Comparison of ENCODE assay signal across 1 cellular context in the genomic region with DNA sequence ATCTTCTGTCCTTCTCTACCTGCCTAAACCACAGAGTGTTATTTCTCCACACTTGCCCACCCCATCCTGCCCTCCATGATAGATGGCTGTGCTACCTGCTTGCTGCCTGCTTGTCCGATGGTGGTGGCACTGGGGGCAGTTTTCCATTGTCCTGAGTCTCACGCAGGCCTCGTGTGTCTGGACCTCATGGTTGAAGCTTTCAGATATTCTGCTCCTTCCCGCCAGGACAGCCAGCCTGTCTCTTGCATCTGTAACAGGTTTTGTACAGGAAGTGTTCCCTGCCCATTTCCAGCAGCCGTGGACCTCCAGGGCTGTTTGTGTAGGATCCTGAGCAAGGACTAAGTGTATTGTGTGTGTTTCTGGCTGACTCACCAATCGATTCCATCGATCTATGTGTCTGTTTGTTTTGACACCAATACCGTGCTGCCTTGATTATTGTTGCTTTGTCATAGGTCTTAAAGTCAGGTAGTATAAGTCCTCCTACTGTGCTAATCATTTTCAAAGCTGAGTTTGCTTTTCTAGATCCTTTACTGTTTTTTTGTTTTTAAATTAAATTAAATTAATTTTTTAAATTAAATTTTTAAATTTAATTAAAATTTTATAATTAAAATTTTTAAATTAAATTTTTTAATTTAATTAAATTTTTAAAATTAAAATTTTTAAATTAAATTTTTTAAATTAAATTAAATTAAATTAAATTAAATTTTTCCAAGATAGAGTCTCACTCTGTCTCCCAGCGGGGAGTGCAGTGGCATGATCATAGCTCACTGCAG.
A peak's percentile ranks its signal among the peaks of the same experiment; 100 is the strongest.
TF ChIP-seq lines count a peak whose summit lies in the region.

No MANE protein-coding gene starts in this region.

TF ChIP-seq in HepG2, 621 proteins besides CTCF, POLR2A, EP300 and RAD21 (continued from another document and continues in another):
- TF ChIP-seq, protein P1, sequence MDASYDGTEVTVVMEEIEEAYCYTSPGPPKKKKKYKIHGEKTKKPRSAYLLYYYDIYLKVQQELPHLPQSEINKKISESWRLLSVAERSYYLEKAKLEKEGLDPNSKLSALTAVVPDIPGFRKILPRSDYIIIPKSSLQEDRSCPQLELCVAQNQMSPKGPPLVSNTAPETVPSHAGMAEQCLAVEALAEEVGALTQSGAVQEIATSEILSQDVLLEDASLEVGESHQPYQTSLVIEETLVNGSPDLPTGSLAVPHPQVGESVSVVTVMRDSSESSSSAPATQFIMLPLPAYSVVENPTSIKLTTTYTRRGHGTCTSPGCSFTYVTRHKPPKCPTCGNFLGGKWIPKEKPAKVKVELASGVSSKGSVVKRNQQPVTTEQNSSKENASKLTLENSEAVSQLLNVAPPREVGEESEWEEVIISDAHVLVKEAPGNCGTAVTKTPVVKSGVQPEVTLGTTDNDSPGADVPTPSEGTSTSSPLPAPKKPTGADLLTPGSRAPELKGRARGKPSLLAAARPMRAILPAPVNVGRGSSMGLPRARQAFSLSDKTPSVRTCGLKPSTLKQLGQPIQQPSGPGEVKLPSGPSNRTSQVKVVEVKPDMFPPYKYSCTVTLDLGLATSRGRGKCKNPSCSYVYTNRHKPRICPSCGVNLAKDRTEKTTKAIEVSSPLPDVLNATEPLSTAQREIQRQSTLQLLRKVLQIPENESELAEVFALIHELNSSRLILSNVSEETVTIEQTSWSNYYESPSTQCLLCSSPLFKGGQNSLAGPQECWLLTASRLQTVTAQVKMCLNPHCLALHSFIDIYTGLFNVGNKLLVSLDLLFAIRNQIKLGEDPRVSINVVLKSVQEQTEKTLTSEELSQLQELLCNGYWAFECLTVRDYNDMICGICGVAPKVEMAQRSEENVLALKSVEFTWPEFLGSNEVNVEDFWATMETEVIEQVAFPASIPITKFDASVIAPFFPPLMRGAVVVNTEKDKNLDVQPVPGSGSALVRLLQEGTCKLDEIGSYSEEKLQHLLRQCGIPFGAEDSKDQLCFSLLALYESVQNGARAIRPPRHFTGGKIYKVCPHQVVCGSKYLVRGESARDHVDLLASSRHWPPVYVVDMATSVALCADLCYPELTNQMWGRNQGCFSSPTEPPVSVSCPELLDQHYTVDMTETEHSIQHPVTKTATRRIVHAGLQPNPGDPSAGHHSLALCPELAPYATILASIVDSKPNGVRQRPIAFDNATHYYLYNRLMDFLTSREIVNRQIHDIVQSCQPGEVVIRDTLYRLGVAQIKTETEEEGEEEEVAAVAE (CRISPR knock-in tag; IDR thresholded peaks at IDR 0.05; ENCODE audit: borderline replicate concordance), result peak; percentile 58; the same call in 1 of the 2 replicates
- no peak for TF ChIP-seq ZSCAN12 (CRISPR knock-in tag; IDR thresholded peaks at IDR 0.05)
- peak; percentile 81 for TF ChIP-seq NR2F6 (IDR thresholded peaks at IDR 0.05)
- TF ChIP-seq NR2F6 (CRISPR knock-in tag; IDR thresholded peaks at IDR 0.05), result peak; percentile 55; the same call in 1 of the 2 replicates
- 0 out of 2 replicates have a peak, but pooled peaks have one; percentile 31 for TF ChIP-seq ZNF235 (CRISPR knock-in tag; IDR thresholded peaks at IDR 0.05; ENCODE audit: borderline replicate concordance)
- TF ChIP-seq ZNF335 (CRISPR knock-in tag; IDR thresholded peaks at IDR 0.05), result 0 out of 2 replicates have a peak, but pooled peaks have one; percentile 17
- peak; percentile 40; the same call in 1 of the 2 replicates for TF ChIP-seq SRY (CRISPR knock-in tag; IDR thresholded peaks at IDR 0.05)
- peak; percentile 53; the same call in 1 of the 2 replicates for TF ChIP-seq ZNF607 (CRISPR knock-in tag; IDR thresholded peaks at IDR 0.05; ENCODE audit: borderline replicate concordance)
- TF ChIP-seq ZNF780A (CRISPR knock-in tag; IDR thresholded peaks at IDR 0.05), result 0 out of 2 replicates have a peak, but pooled peaks have one; percentile 63
- TF ChIP-seq BCL6 (CRISPR knock-in tag; IDR thresholded peaks at IDR 0.05), result peak; percentile 84
- TF ChIP-seq ZNF468 (CRISPR knock-in tag; IDR thresholded peaks at IDR 0.05), result no peak
- TF ChIP-seq, protein P2, sequence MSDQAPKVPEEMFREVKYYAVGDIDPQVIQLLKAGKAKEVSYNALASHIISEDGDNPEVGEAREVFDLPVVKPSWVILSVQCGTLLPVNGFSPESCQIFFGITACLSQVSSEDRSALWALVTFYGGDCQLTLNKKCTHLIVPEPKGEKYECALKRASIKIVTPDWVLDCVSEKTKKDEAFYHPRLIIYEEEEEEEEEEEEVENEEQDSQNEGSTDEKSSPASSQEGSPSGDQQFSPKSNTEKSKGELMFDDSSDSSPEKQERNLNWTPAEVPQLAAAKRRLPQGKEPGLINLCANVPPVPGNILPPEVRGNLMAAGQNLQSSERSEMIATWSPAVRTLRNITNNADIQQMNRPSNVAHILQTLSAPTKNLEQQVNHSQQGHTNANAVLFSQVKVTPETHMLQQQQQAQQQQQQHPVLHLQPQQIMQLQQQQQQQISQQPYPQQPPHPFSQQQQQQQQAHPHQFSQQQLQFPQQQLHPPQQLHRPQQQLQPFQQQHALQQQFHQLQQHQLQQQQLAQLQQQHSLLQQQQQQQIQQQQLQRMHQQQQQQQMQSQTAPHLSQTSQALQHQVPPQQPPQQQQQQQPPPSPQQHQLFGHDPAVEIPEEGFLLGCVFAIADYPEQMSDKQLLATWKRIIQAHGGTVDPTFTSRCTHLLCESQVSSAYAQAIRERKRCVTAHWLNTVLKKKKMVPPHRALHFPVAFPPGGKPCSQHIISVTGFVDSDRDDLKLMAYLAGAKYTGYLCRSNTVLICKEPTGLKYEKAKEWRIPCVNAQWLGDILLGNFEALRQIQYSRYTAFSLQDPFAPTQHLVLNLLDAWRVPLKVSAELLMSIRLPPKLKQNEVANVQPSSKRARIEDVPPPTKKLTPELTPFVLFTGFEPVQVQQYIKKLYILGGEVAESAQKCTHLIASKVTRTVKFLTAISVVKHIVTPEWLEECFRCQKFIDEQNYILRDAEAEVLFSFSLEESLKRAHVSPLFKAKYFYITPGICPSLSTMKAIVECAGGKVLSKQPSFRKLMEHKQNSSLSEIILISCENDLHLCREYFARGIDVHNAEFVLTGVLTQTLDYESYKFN (CRISPR knock-in tag; conservative IDR thresholded peaks at IDR 0.05), result peak; percentile 86
- TF ChIP-seq KLF11 (CRISPR knock-in tag; IDR thresholded peaks at IDR 0.05), result no peak
- TF ChIP-seq, protein P3, sequence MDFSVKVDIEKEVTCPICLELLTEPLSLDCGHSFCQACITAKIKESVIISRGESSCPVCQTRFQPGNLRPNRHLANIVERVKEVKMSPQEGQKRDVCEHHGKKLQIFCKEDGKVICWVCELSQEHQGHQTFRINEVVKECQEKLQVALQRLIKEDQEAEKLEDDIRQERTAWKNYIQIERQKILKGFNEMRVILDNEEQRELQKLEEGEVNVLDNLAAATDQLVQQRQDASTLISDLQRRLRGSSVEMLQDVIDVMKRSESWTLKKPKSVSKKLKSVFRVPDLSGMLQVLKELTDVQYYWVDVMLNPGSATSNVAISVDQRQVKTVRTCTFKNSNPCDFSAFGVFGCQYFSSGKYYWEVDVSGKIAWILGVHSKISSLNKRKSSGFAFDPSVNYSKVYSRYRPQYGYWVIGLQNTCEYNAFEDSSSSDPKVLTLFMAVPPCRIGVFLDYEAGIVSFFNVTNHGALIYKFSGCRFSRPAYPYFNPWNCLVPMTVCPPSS (IDR thresholded peaks at IDR 0.05), result no peak
- TF ChIP-seq PITX1 (CRISPR knock-in tag; IDR thresholded peaks at IDR 0.05), result peak; percentile 92; the same call in 1 of the 2 replicates
- TF ChIP-seq GTF2F1 (IDR thresholded peaks at IDR 0.05; ENCODE audit: low read length), result no peak
- no peak for TF ChIP-seq ZNF558 (CRISPR knock-in tag; IDR thresholded peaks at IDR 0.05; ENCODE audit: borderline replicate concordance)
- no peak for TF ChIP-seq PHF5A (CRISPR knock-in tag; IDR thresholded peaks at IDR 0.05; ENCODE audit: low read depth, unreplicated experiment)
- TF ChIP-seq, protein P4, sequence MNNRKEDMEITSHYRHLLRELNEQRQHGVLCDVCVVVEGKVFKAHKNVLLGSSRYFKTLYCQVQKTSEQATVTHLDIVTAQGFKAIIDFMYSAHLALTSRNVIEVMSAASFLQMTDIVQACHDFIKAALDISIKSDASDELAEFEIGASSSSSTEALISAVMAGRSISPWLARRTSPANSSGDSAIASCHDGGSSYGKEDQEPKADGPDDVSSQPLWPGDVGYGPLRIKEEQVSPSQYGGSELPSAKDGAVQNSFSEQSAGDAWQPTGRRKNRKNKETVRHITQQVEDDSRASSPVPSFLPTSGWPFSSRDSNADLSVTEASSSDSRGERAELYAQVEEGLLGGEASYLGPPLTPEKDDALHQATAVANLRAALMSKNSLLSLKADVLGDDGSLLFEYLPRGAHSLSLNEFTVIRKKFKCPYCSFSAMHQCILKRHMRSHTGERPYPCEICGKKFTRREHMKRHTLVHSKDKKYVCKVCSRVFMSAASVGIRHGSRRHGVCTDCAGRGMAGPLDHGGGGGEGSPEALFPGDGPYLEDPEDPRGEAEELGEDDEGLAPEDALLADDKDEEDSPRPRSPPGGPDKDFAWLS (CRISPR knock-in tag; IDR thresholded peaks at IDR 0.05; ENCODE audit: borderline replicate concordance), result no peak
- TF ChIP-seq SMARCE1 (IDR thresholded peaks at IDR 0.05; ENCODE audit: borderline replicate concordance), result peak; percentile 81; the same call in 1 of the 2 replicates
- TF ChIP-seq, protein P5, sequence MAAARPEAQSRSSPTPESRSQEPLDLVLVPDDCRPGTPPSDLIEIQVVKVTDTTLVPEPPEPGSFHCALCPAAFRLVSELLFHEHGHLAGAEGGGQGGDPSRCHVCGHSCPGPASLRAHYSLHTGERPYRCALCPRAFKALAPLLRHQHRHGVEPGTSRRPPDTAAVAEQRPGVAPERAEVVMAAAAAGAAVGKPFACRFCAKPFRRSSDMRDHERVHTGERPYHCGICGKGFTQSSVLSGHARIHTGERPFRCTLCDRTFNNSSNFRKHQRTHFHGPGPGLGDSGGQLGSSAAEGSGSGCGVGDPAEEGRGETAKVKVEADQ (CRISPR knock-in tag; IDR thresholded peaks at IDR 0.05; ENCODE audit: borderline replicate concordance), result 0 out of 2 replicates have a peak, but pooled peaks have one; percentile 61
- peak; percentile 65 for TF ChIP-seq ZMYM4 (CRISPR knock-in tag; IDR thresholded peaks at IDR 0.05)
- peak; percentile 96 for TF ChIP-seq FOXO1 (CRISPR knock-in tag; IDR thresholded peaks at IDR 0.05)
- TF ChIP-seq, protein P6, sequence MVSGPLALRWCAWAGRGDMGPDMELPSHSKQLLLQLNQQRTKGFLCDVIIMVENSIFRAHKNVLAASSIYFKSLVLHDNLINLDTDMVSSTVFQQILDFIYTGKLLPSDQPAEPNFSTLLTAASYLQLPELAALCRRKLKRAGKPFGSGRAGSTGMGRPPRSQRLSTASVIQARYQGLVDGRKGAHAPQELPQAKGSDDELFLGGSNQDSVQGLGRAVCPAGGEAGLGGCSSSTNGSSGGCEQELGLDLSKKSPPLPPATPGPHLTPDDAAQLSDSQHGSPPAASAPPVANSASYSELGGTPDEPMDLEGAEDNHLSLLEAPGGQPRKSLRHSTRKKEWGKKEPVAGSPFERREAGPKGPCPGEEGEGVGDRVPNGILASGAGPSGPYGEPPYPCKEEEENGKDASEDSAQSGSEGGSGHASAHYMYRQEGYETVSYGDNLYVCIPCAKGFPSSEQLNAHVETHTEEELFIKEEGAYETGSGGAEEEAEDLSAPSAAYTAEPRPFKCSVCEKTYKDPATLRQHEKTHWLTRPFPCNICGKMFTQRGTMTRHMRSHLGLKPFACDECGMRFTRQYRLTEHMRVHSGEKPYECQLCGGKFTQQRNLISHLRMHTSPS (CRISPR knock-in tag; IDR thresholded peaks at IDR 0.05; ENCODE audit: low read depth), result no peak
- peak; percentile 66; the same call in 1 of the 2 replicates for TF ChIP-seq NFIC (IDR thresholded peaks at IDR 0.05; ENCODE audit: low read length)
- TF ChIP-seq MAFF (IDR thresholded peaks at IDR 0.05; ENCODE audit: low read depth, low read length), result peak; percentile 57
- no peak for TF ChIP-seq CHCHD3 (CRISPR knock-in tag; IDR thresholded peaks at IDR 0.05)
- TF ChIP-seq, protein P7, sequence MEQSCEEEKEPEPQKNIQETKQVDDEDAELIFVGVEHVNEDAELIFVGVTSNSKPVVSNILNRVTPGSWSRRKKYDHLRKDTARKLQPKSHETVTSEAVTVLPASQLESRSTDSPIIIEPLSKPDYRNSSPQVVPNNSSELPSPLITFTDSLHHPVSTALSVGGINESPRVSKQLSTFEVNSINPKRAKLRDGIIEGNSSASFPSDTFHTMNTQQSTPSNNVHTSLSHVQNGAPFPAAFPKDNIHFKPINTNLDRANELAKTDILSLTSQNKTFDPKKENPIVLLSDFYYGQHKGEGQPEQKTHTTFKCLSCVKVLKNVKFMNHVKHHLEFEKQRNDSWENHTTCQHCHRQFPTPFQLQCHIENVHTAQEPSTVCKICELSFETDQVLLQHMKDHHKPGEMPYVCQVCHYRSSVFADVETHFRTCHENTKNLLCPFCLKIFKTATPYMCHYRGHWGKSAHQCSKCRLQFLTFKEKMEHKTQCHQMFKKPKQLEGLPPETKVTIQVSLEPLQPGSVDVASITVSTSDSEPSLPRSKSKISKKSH (CRISPR knock-in tag; IDR thresholded peaks at IDR 0.05; ENCODE audit: borderline replicate concordance), result no peak
- peak; percentile 95 for TF ChIP-seq HMG20A (CRISPR knock-in tag; IDR thresholded peaks at IDR 0.05; ENCODE audit: borderline replicate concordance)
- peak; percentile 73; the same call in 1 of the 2 replicates for TF ChIP-seq ZNF274 (CRISPR knock-in tag; IDR thresholded peaks at IDR 0.05)
- TF ChIP-seq, protein P8, sequence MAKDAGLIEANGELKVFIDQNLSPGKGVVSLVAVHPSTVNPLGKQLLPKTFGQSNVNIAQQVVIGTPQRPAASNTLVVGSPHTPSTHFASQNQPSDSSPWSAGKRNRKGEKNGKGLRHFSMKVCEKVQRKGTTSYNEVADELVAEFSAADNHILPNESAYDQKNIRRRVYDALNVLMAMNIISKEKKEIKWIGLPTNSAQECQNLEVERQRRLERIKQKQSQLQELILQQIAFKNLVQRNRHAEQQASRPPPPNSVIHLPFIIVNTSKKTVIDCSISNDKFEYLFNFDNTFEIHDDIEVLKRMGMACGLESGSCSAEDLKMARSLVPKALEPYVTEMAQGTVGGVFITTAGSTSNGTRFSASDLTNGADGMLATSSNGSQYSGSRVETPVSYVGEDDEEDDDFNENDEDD (CRISPR knock-in tag; IDR thresholded peaks at IDR 0.05; ENCODE audit: borderline replicate concordance), result peak; percentile 94; the same call in 1 of the 2 replicates
- no peak for TF ChIP-seq ZNF761 (CRISPR knock-in tag; conservative IDR thresholded peaks at IDR 0.05)
- no peak for TF ChIP-seq HOXA5 (CRISPR knock-in tag; IDR thresholded peaks at IDR 0.05)
- TF ChIP-seq, protein P9, sequence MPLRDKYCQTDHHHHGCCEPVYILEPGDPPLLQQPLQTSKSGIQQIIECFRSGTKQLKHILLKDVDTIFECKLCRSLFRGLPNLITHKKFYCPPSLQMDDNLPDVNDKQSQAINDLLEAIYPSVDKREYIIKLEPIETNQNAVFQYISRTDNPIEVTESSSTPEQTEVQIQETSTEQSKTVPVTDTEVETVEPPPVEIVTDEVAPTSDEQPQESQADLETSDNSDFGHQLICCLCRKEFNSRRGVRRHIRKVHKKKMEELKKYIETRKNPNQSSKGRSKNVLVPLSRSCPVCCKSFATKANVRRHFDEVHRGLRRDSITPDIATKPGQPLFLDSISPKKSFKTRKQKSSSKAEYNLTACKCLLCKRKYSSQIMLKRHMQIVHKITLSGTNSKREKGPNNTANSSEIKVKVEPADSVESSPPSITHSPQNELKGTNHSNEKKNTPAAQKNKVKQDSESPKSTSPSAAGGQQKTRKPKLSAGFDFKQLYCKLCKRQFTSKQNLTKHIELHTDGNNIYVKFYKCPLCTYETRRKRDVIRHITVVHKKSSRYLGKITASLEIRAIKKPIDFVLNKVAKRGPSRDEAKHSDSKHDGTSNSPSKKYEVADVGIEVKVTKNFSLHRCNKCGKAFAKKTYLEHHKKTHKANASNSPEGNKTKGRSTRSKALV (CRISPR knock-in tag; IDR thresholded peaks at IDR 0.05), result peak; percentile 91
